18 cellular contexts compared by ENCODE assay signal in the genomic region with DNA sequence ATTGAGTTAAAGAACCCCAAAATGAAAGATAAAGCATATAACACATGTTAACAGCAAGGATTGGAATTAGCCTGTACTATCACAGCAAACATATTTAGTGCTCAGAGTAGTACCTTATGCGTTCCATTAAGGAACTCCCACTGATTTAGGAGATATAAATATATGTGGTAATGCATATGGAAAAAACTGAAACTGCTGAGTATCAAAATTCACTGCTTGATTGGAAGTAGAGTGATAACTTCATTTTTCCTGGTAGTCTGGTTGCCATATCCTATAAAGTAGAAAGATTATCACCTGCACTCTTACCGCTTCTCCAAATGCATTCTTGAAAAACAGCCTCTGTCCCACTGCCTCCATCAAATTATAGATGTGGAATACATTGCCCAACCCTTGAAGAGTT.
A peak's percentile ranks its signal among the peaks of the same experiment; 100 is the strongest.
DNase-seq lines count a peak whose midpoint lies in the region; ATAC-seq, FAIRE-seq and TF ChIP-seq lines count a peak whose summit lies in the region.
"Had no signal": no experiment of that assay in that cellular context is flagged by ENCODE, and none has a peak within 500 bp of the region (broad histone marks: within the 10 kb centered on the region; RNA-seq: fewer than 3 reads in every experiment).

No MANE protein-coding gene starts in this region.

- H3K4me3 Mint-ChIP-seq in GM23338 (no peak overlapping the region), T-helper 17 cell (no peak overlapping the region)
- H3K4me3 Mint-ChIP-seq: CD8-positive, alpha-beta T cell; H9 had no signal

- H3K4me3 ChIP-seq in A549 (no peak overlapping the region), GM23338 (no peak overlapping the region), esophagus squamous epithelium (no peak overlapping the region), testis (no peak overlapping the region), adrenal gland (no peak overlapping the region)

- H3K4me1 Mint-ChIP-seq in GM23338 (peaks cover 22% of the 10 kb centered on the region), T-helper 17 cell (no peaks in the 10 kb centered on the region)

- H3K4me2 ChIP-seq in A549 (no peak overlapping the region), GM23338 (no peak overlapping the region; the same call in 1 of the 2 replicates)

- H4K20me1 ChIP-seq in GM23338 (replicated peaks; ENCODE audit: insufficient read depth), result no peaks in the 10 kb centered on the region

- ATAC-seq in A549 (no peak), GM23338 (no peak), T-helper 17 cell (no peak)
- ATAC-seq: CD8-positive, alpha-beta T cell had no signal

- H3F3A ChIP-seq in GM23338 (replicated peaks; ENCODE audit: low read depth), result no peaks in the 10 kb centered on the region

- TF ChIP-seq RAD21 in A549 (conservative IDR thresholded peaks at IDR 0.05 in 1 of 2, IDR thresholded peaks at IDR 0.05 in 1 of 2), result no peak

- H3K79me2 ChIP-seq in GM23338 (replicated peaks; ENCODE audit: insufficient read depth), result no peaks in the 10 kb centered on the region

- no peak for TF ChIP-seq POLR2A in A549 (IDR thresholded peaks at IDR 0.05; ENCODE audit: low read length)
- no peak for TF ChIP-seq POLR2A in esophagus squamous epithelium (IDR thresholded peaks at IDR 0.05)
- no peak for TF ChIP-seq POLR2A in testis (IDR thresholded peaks at IDR 0.05)
- no peak for TF ChIP-seq POLR2A in adrenal gland (IDR thresholded peaks at IDR 0.05)

- intact Hi-C loops in esophagus squamous epithelium (cut with DNase I), result no loop called here
- intact Hi-C loops in posterior cingulate gyrus (cut with DNase I), result no loop called here
- intact Hi-C loops in testis (cut with DNase I; ENCODE audit: low total_unique reads), result no loop called here
- intact Hi-C loops in adrenal gland (cut with DNase I), result no loop called here

- POLR2A ChIA-PET in A549 (lab: Yijun Ruan, JAX), result no interaction called here

- H3K9me3 ChIP-seq in A549 (no peaks in the 10 kb centered on the region), T-helper 17 cell (ENCODE audit: control insufficient read depth, low read length, poor library complexity, severe bottlenecking) (no peaks in the 10 kb centered on the region), esophagus squamous epithelium (no peaks in the 10 kb centered on the region), testis (no peaks in the 10 kb centered on the region), adrenal gland (replicated peaks in 1 of 3) (no peaks in the 10 kb centered on the region)
- H3K9me3 ChIP-seq: BE2C had no signal

- no peak for TF ChIP-seq EP300 in A549 (IDR thresholded peaks at IDR 0.05)

- H3K9me2 ChIP-seq in GM23338 (ENCODE audit: insufficient read depth), result no peaks in the 10 kb centered on the region; the same call in 1 of the 2 replicates

- FAIRE-seq in A549 (lab: Jason Lieb, UNC), result no peak
- FAIRE-seq: D721Med, GM12891 had no signal

- CTCF ChIA-PET in A549 (lab: Yijun Ruan, JAX), result no interaction called here

- no peaks in the 10 kb centered on the region for H3K36me3 ChIP-seq in GM23338 (ENCODE audit: insufficient read depth)
- peaks cover 0 to 6% (median 0%) of the 10 kb centered on the region in 3 donors for H3K36me3 ChIP-seq in esophagus squamous epithelium
- no peaks in the 10 kb centered on the region for H3K36me3 ChIP-seq in testis (ENCODE audit: low read depth, missing control alignments)
- peaks cover 0 to 25% of the 10 kb centered on the region in 2 donors for H3K36me3 ChIP-seq in adrenal gland (replicated peaks in 1 of 2)
- H3K36me3 ChIP-seq: BE2C had no signal

- 0 out of 2 replicates have a peak overlapping the region, but pooled peaks have one; percentile 1 for H2AFZ ChIP-seq in GM23338

- WGBS in A549 (ENCODE audit: missing lambda C conversion rate), result 90% methylated on average over 2 of the region's 2 CpGs
- 91 to 96% methylated on average over 2 of the region's 2 CpGs for WGBS in esophagus squamous epithelium, 2 donors
- WGBS in testis, 2 donors, result 86 to 96% methylated on average over 2 of the region's 2 CpGs
- WGBS in adrenal gland, 4 donors, result 86 to 98% (median 98%) methylated on average over 2 of the region's 2 CpGs

- H3K36me3 Mint-ChIP-seq in GM23338 (ENCODE audit: low read depth) (no peaks in the 10 kb centered on the region), T-helper 17 cell (ENCODE audit: low read depth) (peaks cover 9% of the 10 kb centered on the region)

- H3K27ac ChIP-seq in A549 (peak overlapping the region in 1 of 2 experiments; percentile 35; a peak in 1 of 6 replicates), GM23338 (ENCODE audit: low read depth) (no peak overlapping the region), esophagus squamous epithelium (peak overlapping the region in 3 of 4 donors; percentile 46 to 76 (median 69)), testis (no peak overlapping the region), adrenal gland (no peak overlapping the region)
- H3K27ac ChIP-seq: C4-2B had no signal

- DNase-seq in A549 (ENCODE audit: low read depth in 1 of 2, low spot score in 1 of 2) (no peak), GM23338 (ENCODE audit: low spot score) (no peak), T-helper 17 cell (no peak), esophagus squamous epithelium (lab: John Stamatoyannopoulos, UW) (no peak), posterior cingulate gyrus (no peak), testis (no peak), NCI-H510A treated with DMSO at 0.1 percent for 48 hours (lab: John Stamatoyannopoulos, UW) (no peak), adrenal gland (no peak)
- DNase-seq: BE2C; CD8-positive, alpha-beta T cell; COR-L47; DMS153; DMS79 treated with DMSO at 0.1 percent for 48 hours; GOT3; H9 had no signal

- no peak for TF ChIP-seq CTCF in A549 (IDR thresholded peaks at IDR 0.05)
- TF ChIP-seq CTCF in GM23338 (conservative IDR thresholded peaks at IDR 0.05; ENCODE audit: low read depth in 2 of 2), result no peak
- TF ChIP-seq CTCF in esophagus squamous epithelium (IDR thresholded peaks at IDR 0.05), result no peak
- TF ChIP-seq CTCF in testis (IDR thresholded peaks at IDR 0.05), result no peak
- no peak for TF ChIP-seq CTCF in adrenal gland (IDR thresholded peaks at IDR 0.05)

- H3K9me3 Mint-ChIP-seq in GM23338, result no peaks in the 10 kb centered on the region
- H3K9me3 Mint-ChIP-seq: CD8-positive, alpha-beta T cell; H9 had no signal

- no peak overlapping the region for H3K27ac Mint-ChIP-seq in GM23338
- peak overlapping the region; percentile 6 for H3K27ac Mint-ChIP-seq in T-helper 17 cell
- H3K27ac Mint-ChIP-seq: CD8-positive, alpha-beta T cell had no signal

- H3K27me3 ChIP-seq in GM23338 (ENCODE audit: insufficient read depth) (no peaks in the 10 kb centered on the region), esophagus squamous epithelium (no peaks in the 10 kb centered on the region), testis (no peaks in the 10 kb centered on the region), adrenal gland (no peaks in the 10 kb centered on the region)
- H3K27me3 ChIP-seq: BE2C had no signal

- peaks cover 36% of the 10 kb centered on the region for H3K4me1 ChIP-seq in A549
- H3K4me1 ChIP-seq in GM23338 (ENCODE audit: insufficient read depth), result peaks cover 17% of the 10 kb centered on the region
- H3K4me1 ChIP-seq in esophagus squamous epithelium, result peaks cover 0 to 63% (median 6%) of the 10 kb centered on the region in 3 donors
- H3K4me1 ChIP-seq in testis, result peaks cover 7% of the 10 kb centered on the region
- no peaks in the 10 kb centered on the region for H3K4me1 ChIP-seq in adrenal gland (replicated peaks in 1 of 2)
- H3K4me1 ChIP-seq: BE2C had no signal

- H3K27me3 Mint-ChIP-seq in GM23338 (ENCODE audit: insufficient read depth, low read depth, poor library complexity), result no peaks in the 10 kb centered on the region
- H3K27me3 Mint-ChIP-seq in T-helper 17 cell, result no peaks in the 10 kb centered on the region

TF ChIP-seq in A549, 52 proteins besides CTCF, POLR2A, EP300 and RAD21:
- no peak for TF ChIP-seq EHMT2 (IDR thresholded peaks at IDR 0.05; ENCODE audit: low read depth)
- peak; percentile 67 for TF ChIP-seq MAFK (IDR thresholded peaks at IDR 0.05; ENCODE audit: partially characterized antibody)
TF ChIP-seq in A549: peak in this region for 1.

TF ChIP-seq in GM23338, 12 proteins besides CTCF, POLR2A, EP300 and RAD21 (continues in another document):
- no peak for TF ChIP-seq CREB1 (CRISPR knock-in tag; IDR thresholded peaks at IDR 0.05; ENCODE audit: low read depth)
- TF ChIP-seq JUNB (IDR thresholded peaks at IDR 0.05; ENCODE audit: unreplicated experiment), result no peak
- TF ChIP-seq REST (IDR thresholded peaks at IDR 0.05; ENCODE audit: unreplicated experiment), result no peak
- TF ChIP-seq NANOG (IDR thresholded peaks at IDR 0.05; ENCODE audit: borderline replicate concordance), result no peak
- TF ChIP-seq EZH2phosphoT487 (IDR thresholded peaks at IDR 0.05; ENCODE audit: unreplicated experiment), result no peak
- TF ChIP-seq EZH2 (IDR thresholded peaks at IDR 0.05; ENCODE audit: low read depth, unreplicated experiment), result no peak
- TF ChIP-seq STAT1 (IDR thresholded peaks at IDR 0.05; ENCODE audit: unreplicated experiment), result no peak
- TF ChIP-seq ZNF331 (CRISPR knock-in tag; IDR thresholded peaks at IDR 0.05; ENCODE audit: low read depth), result no peak

Comparison
In these comparisons a context has a peak if more than half of its experiments do, and no peak if none do; other contexts are left out.
1. H3K27ac ChIP-seq: peak in esophagus squamous epithelium (3 of 4); none in GM23338 (single experiment), testis (0 of 2) and adrenal gland (0 of 5).